ENCODE assay signal across 1 cellular context in the genomic region with DNA sequence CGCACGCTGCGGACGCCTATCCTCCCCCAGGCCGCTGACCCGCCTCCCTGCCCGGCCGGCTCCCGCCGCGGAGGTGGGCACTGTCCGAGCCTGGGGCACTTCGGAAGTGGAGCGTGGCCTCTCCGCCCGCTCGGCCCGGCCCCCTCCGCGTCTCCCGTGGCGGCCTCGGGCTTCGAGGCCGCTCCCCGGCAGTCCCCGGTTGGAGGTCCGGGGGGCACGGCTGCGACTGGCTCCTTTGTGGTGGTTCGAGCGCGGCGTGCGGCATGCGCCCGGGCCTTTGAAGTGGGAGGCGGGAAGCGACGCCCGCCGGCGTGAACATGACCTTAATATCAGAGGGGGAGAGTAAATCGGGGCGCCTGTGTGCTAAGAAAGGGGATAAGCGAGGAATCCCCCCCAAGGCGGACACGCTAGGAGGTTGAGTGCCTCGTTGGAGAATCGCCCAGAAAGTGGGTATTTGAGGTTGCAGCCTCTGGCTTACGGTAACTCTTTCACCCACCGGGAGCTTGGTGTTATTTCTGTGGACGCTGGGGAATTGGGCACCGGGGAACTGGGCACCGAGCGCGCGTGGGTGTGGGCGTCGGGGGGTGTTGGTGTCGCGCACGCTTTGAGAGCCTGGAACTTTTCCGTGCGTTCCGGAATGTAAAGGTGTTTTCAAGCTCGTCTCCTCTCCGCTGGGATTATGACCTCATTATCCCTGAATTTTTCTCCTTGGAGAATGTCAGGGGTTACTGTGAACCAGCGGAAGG.
TF ChIP-seq lines count a peak whose summit lies in the region.

No MANE protein-coding gene starts in this region.

TF ChIP-seq in HEK293, 187 proteins besides CTCF, POLR2A, EP300 and RAD21 (continued from another document and continues in another):
- TF ChIP-seq ZNF514 (tag by site-specific recombination; IDR thresholded peaks at IDR 0.05) (no peak), ZNF266 (tag by site-specific recombination; IDR thresholded peaks at IDR 0.05; ENCODE audit: low read depth) (no peak), KLF16 (tag by site-specific recombination; IDR thresholded peaks at IDR 0.05) (no peak), KLF10 (tag by site-specific recombination; IDR thresholded peaks at IDR 0.05) (no peak), ZNF561 (tag by site-specific recombination; IDR thresholded peaks at IDR 0.05; ENCODE audit: borderline replicate concordance) (peak; percentile 46; the same call in 1 of the 2 replicates), ZNF776 (tag by site-specific recombination; IDR thresholded peaks at IDR 0.05; ENCODE audit: borderline replicate concordance) (no peak), REST (tag by site-specific recombination; IDR thresholded peaks at IDR 0.05) (peak; percentile 24; the same call in 1 of the 2 replicates), SP2 (tag by site-specific recombination; IDR thresholded peaks at IDR 0.05) (peak; percentile 46), ZBTB21 (tag by site-specific recombination; IDR thresholded peaks at IDR 0.05) (no peak), HIC1 (tag by site-specific recombination; IDR thresholded peaks at IDR 0.05) (peak; percentile 69), YY1 (tag by site-specific recombination; IDR thresholded peaks at IDR 0.05) (no peak), ZNF112 (tag by site-specific recombination; IDR thresholded peaks at IDR 0.05) (no peak), EGR2 (tag by site-specific recombination; IDR thresholded peaks at IDR 0.05; ENCODE audit: low read depth) (peak; percentile 56; the same call in 1 of the 2 replicates), GLIS2 (tag by site-specific recombination; IDR thresholded peaks at IDR 0.05) (peak; percentile 85), ZBTB26 (tag by site-specific recombination; optimal IDR thresholded peaks at IDR 0.05) (peak; percentile 83), ZEB2 (tag by site-specific recombination; IDR thresholded peaks at IDR 0.05) (peak; percentile 70), ZNF843 (tag by site-specific recombination; IDR thresholded peaks at IDR 0.05) (no peak), ZNF571 (tag by site-specific recombination; IDR thresholded peaks at IDR 0.05) (no peak), ZNF629 (tag by site-specific recombination; IDR thresholded peaks at IDR 0.05) (0 out of 2 replicates have a peak, but pooled peaks have one; percentile 36), MEIS1 (CRISPR knock-in tag; IDR thresholded peaks at IDR 0.05; ENCODE audit: borderline replicate concordance) (no peak), ZNF677 (tag by site-specific recombination; IDR thresholded peaks at IDR 0.05) (0 out of 2 replicates have a peak, but pooled peaks have one; percentile 3), ZNF335 (tag by site-specific recombination; conservative IDR thresholded peaks at IDR 0.05) (peak; percentile 62), ZNF624 (tag by site-specific recombination; IDR thresholded peaks at IDR 0.05) (no peak), ZNF394 (tag by site-specific recombination; IDR thresholded peaks at IDR 0.05; ENCODE audit: borderline replicate concordance) (0 out of 2 replicates have a peak, but pooled peaks have one; percentile 14), ZNF239 (tag by site-specific recombination; IDR thresholded peaks at IDR 0.05) (no peak), SALL2 (tag by site-specific recombination; IDR thresholded peaks at IDR 0.05; ENCODE audit: borderline replicate concordance) (no peak), ZBTB20 (tag by site-specific recombination; IDR thresholded peaks at IDR 0.05) (peak; percentile 46; the same call in 1 of the 2 replicates), ZNF140 (tag by site-specific recombination; IDR thresholded peaks at IDR 0.05) (no peak), ZIC2 (tag by site-specific recombination; IDR thresholded peaks at IDR 0.05) (peak; percentile 85)
- TF ChIP-seq, protein P1, sequence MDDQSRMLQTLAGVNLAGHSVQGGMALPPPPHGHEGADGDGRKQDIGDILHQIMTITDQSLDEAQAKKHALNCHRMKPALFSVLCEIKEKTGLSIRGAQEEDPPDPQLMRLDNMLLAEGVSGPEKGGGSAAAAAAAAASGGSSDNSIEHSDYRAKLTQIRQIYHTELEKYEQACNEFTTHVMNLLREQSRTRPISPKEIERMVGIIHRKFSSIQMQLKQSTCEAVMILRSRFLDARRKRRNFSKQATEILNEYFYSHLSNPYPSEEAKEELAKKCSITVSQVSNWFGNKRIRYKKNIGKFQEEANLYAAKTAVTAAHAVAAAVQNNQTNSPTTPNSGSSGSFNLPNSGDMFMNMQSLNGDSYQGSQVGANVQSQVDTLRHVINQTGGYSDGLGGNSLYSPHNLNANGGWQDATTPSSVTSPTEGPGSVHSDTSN (CRISPR knock-in tag; IDR thresholded peaks at IDR 0.05) = no peak
- TF ChIP-seq, protein P2, sequence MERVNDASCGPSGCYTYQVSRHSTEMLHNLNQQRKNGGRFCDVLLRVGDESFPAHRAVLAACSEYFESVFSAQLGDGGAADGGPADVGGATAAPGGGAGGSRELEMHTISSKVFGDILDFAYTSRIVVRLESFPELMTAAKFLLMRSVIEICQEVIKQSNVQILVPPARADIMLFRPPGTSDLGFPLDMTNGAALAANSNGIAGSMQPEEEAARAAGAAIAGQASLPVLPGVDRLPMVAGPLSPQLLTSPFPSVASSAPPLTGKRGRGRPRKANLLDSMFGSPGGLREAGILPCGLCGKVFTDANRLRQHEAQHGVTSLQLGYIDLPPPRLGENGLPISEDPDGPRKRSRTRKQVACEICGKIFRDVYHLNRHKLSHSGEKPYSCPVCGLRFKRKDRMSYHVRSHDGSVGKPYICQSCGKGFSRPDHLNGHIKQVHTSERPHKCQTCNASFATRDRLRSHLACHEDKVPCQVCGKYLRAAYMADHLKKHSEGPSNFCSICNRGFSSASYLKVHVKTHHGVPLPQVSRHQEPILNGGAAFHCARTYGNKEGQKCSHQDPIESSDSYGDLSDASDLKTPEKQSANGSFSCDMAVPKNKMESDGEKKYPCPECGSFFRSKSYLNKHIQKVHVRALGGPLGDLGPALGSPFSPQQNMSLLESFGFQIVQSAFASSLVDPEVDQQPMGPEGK (tag by site-specific recombination; IDR thresholded peaks at IDR 0.05) = peak; percentile 9; the same call in 1 of the 2 replicates
- TF ChIP-seq, protein P3, sequence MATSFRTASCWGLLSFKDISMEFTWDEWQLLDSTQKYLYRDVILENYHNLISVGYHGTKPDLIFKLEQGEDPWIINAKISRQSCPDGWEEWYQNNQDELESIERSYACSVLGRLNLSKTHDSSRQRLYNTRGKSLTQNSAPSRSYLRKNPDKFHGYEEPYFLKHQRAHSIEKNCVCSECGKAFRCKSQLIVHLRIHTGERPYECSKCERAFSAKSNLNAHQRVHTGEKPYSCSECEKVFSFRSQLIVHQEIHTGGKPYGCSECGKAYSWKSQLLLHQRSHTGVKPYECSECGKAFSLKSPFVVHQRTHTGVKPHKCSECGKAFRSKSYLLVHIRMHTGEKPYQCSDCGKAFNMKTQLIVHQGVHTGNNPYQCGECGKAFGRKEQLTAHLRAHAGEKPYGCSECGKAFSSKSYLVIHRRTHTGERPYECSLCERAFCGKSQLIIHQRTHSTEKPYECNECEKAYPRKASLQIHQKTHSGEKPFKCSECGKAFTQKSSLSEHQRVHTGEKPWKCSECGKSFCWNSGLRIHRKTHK (tag by site-specific recombination; IDR thresholded peaks at IDR 0.05) = no peak
- TF ChIP-seq, protein P4, sequence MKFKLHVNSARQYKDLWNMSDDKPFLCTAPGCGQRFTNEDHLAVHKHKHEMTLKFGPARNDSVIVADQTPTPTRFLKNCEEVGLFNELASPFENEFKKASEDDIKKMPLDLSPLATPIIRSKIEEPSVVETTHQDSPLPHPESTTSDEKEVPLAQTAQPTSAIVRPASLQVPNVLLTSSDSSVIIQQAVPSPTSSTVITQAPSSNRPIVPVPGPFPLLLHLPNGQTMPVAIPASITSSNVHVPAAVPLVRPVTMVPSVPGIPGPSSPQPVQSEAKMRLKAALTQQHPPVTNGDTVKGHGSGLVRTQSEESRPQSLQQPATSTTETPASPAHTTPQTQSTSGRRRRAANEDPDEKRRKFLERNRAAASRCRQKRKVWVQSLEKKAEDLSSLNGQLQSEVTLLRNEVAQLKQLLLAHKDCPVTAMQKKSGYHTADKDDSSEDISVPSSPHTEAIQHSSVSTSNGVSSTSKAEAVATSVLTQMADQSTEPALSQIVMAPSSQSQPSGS (tag by site-specific recombination; IDR thresholded peaks at IDR 0.05; ENCODE audit: low read depth) = peak; percentile 71; the same call in 1 of the 2 replicates
- TF ChIP-seq, protein P5, sequence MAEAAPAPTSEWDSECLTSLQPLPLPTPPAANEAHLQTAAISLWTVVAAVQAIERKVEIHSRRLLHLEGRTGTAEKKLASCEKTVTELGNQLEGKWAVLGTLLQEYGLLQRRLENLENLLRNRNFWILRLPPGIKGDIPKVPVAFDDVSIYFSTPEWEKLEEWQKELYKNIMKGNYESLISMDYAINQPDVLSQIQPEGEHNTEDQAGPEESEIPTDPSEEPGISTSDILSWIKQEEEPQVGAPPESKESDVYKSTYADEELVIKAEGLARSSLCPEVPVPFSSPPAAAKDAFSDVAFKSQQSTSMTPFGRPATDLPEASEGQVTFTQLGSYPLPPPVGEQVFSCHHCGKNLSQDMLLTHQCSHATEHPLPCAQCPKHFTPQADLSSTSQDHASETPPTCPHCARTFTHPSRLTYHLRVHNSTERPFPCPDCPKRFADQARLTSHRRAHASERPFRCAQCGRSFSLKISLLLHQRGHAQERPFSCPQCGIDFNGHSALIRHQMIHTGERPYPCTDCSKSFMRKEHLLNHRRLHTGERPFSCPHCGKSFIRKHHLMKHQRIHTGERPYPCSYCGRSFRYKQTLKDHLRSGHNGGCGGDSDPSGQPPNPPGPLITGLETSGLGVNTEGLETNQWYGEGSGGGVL (tag by site-specific recombination; IDR thresholded peaks at IDR 0.05) = no peak
- TF ChIP-seq, protein P6, sequence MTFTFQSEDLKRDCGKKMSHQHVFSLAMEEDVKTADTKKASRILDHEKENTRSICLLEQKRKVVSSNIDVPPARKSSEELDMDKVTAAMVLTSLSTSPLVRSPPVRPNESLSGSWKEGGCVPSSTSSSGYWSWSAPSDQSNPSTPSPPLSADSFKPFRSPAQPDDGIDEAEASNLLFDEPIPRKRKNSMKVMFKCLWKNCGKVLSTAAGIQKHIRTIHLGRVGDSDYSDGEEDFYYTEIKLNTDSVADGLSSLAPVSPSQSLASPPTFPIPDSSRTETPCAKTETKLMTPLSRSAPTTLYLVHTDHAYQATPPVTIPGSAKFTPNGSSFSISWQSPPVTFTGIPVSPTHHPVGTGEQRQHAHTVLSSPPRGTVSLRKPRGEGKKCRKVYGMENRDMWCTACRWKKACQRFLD (tag by site-specific recombination; IDR thresholded peaks at IDR 0.05) = no peak
- TF ChIP-seq, protein P7, sequence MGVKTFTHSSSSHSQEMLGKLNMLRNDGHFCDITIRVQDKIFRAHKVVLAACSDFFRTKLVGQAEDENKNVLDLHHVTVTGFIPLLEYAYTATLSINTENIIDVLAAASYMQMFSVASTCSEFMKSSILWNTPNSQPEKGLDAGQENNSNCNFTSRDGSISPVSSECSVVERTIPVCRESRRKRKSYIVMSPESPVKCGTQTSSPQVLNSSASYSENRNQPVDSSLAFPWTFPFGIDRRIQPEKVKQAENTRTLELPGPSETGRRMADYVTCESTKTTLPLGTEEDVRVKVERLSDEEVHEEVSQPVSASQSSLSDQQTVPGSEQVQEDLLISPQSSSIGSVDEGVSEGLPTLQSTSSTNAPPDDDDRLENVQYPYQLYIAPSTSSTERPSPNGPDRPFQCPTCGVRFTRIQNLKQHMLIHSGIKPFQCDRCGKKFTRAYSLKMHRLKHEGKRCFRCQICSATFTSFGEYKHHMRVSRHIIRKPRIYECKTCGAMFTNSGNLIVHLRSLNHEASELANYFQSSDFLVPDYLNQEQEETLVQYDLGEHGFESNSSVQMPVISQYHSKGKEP (tag by site-specific recombination; IDR thresholded peaks at IDR 0.05) = no peak
